ENCODE assay signal across 23 cellular contexts in the genomic region with DNA sequence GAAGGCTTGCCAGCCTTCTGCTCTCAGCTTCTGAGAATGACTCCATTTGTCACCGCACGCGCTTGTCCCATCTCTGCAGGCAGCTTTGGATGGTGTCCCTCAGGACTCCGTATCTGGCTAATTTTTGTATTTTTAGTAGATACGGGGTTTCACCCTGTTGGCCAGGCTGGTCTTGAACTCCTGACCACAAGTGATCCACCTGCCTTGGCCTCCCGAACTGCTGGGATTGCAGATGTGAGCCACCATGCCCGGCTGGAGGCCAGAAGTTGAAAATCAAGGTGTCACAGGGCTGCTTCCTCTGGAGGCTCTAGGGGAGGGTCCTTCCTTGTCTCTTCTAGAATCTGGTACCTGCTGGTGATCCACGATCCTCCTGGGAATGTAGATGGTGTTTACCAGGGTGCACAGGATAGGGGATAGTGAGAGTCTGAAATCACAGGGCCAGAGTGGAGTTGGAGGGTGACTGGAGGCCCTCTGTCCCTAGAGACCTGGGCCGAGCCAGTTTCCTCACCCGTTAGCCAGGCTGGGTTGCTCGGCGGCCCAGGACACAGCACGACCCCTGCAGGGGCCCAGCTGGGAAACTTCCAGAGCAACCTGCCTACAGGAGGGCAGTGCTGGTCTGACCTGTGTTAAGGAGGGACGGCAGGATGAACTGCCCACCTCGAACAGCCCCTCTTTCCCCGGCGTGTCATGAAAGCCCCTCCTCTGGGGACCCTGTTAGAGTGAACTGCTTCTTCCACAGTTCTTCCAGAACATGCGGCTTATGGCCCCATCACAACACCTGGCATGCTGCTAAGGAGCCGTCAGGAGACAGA. TPM values are rescaled to one million over a fixed set of nuclear protein-coding genes. Genes with fewer than 3 reads are reported as not detected.
DNase-seq lines count a peak whose midpoint lies in the region; ATAC-seq and TF ChIP-seq lines count a peak whose summit lies in the region.
"Had no signal": no experiment of that assay in that cellular context is flagged by ENCODE, and none has a peak within 500 bp of the region (broad histone marks: within the 10 kb centered on the region; RNA-seq: fewer than 3 reads in every experiment).

No MANE protein-coding gene starts in this region.

- no peaks in the 10 kb centered on the region for H3K79me2 ChIP-seq in GM23338 (replicated peaks; ENCODE audit: insufficient read depth)

- no peak for TF ChIP-seq POLR2A in Peyer's patch (IDR thresholded peaks at IDR 0.05)

- H3K27ac Mint-ChIP-seq in GM23338 = no peak overlapping the region
- H3K27ac Mint-ChIP-seq: activated CD4-positive, alpha-beta T cell treated with anti-CD3 and anti-CD28 coated beads for 36 hours; activated naive CD4-positive, alpha-beta T cell treated with anti-CD3 and anti-CD28 coated beads, Interleukin-2, amount 50 U/mL, for 72 hours; T-helper 1 cell treated with Interleukin-12 subunit alpha and Interleukin-12 subunit beta and Interleukin-4 antibody, amounts not matched to agents 30 μg/mL and 1 μg/mL, for 36 hours had no signal

- H4K20me1 ChIP-seq in GM23338 (replicated peaks; ENCODE audit: insufficient read depth) = no peaks in the 10 kb centered on the region

- H3K4me1 Mint-ChIP-seq in GM23338 = peaks cover 4% of the 10 kb centered on the region; the same call in 2 of the 3 replicates
- H3K4me1 Mint-ChIP-seq: activated CD4-positive, alpha-beta T cell treated with anti-CD3 and anti-CD28 coated beads for 36 hours; CD14-positive monocyte; naive B cell had no signal

- H2AFZ ChIP-seq in GM23338 = no peak overlapping the region

- TF ChIP-seq CTCF in GM23338 (conservative IDR thresholded peaks at IDR 0.05; ENCODE audit: low read depth in 2 of 2) (no peak), Peyer's patch (IDR thresholded peaks at IDR 0.05) (no peak)

- DNase-seq in GM23338 (ENCODE audit: low spot score) (no peak), Peyer's patch (peak in 2 of 3 donors; percentile 34 to 36), islet precursor cell (peak; percentile 15), sciatic nerve (ENCODE audit: low spot score) (peak; percentile 42), COLO668 (lab: John Stamatoyannopoulos, UW; ENCODE audit: unreplicated experiment) (no peak), inferior parietal cortex (ENCODE audit: extremely low spot score) (no peak)
- DNase-seq: activated CD4-positive, alpha-beta T cell treated with anti-CD3 and anti-CD28 coated beads for 36 hours; anterior cingulate cortex; mesendoderm; MV-4-11; naive B cell; NCI-H187; NCI-H526 treated with DMSO at 0.1 percent for 48 hours; stimulated activated CD4-positive, alpha-beta T cell treated with anti-CD3 and anti-CD28 coated beads, Interleukin-4, amount 100 ng/mL, for 4 hours; stimulated activated naive CD4-positive, alpha-beta T cell had no signal

- H3K27ac ChIP-seq in GM23338 (ENCODE audit: low read depth) (no peak overlapping the region), Peyer's patch (no peak overlapping the region)
- H3K27ac ChIP-seq: cardiac muscle cell, SK-N-MC had no signal

- intact Hi-C loops in sciatic nerve (cut with DNase I) = no loop called here

- H3K4me1 ChIP-seq in GM23338 (ENCODE audit: insufficient read depth) (no peaks in the 10 kb centered on the region; the same call in 1 of the 2 replicates), Peyer's patch (no peaks in the 10 kb centered on the region)

- H3K27me3 ChIP-seq in GM23338 (ENCODE audit: insufficient read depth) (no peaks in the 10 kb centered on the region), Peyer's patch (no peaks in the 10 kb centered on the region)
- H3K27me3 ChIP-seq: cardiac muscle cell had no signal

- 0 out of 2 replicates have a peak, but pooled peaks cover 3% of the 10 kb centered on the region for H3K9me2 ChIP-seq in GM23338 (ENCODE audit: insufficient read depth)

- H3K36me3 Mint-ChIP-seq in GM23338 (ENCODE audit: low read depth) = no peaks in the 10 kb centered on the region; the same call in 2 of the 3 replicates
- H3K36me3 Mint-ChIP-seq: activated naive CD4-positive, alpha-beta T cell treated with anti-CD3 and anti-CD28 coated beads, Interleukin-2, amount 50 U/mL, for 72 hours; CD14-positive monocyte; naive B cell had no signal

- ATAC-seq in GM23338 = peak; percentile 53
- ATAC-seq in sciatic nerve = no peak
- ATAC-seq in HG03108 (IDR thresholded peaks at IDR 0.05; ENCODE audit: unreplicated experiment) = no peak
- ATAC-seq: activated CD4-positive, alpha-beta T cell treated with anti-CD3 and anti-CD28 coated beads for 36 hours; activated naive CD4-positive, alpha-beta T cell treated with anti-CD3 and anti-CD28 coated beads, Interleukin-2, amount 50 U/mL, for 72 hours had no signal

- H3K4me2 ChIP-seq in GM23338 = no peak overlapping the region

- H3K4me3 Mint-ChIP-seq in GM23338 = no peak overlapping the region
- H3K4me3 Mint-ChIP-seq: activated CD4-positive, alpha-beta T cell treated with anti-CD3 and anti-CD28 coated beads for 36 hours; CD14-positive monocyte; naive B cell; T-helper 1 cell treated with Interleukin-12 subunit alpha and Interleukin-12 subunit beta and Interleukin-4 antibody, amounts not matched to agents 30 μg/mL and 1 μg/mL, for 36 hours had no signal

- no peaks in the 10 kb centered on the region for H3K9me3 ChIP-seq in Peyer's patch
- H3K9me3 ChIP-seq: thoracic aorta had no signal

- H3K4me3 ChIP-seq in GM23338 (no peak overlapping the region), Peyer's patch (no peak overlapping the region)
- H3K4me3 ChIP-seq: cardiac muscle cell, SK-N-MC had no signal

- H3F3A ChIP-seq in GM23338 (replicated peaks; ENCODE audit: low read depth) = no peaks in the 10 kb centered on the region

- H3K36me3 ChIP-seq in GM23338 (ENCODE audit: insufficient read depth) (no peaks in the 10 kb centered on the region), Peyer's patch (no peaks in the 10 kb centered on the region)
- H3K36me3 ChIP-seq: cardiac muscle cell, thoracic aorta had no signal

- H3K27me3 Mint-ChIP-seq in GM23338 (ENCODE audit: insufficient read depth, low read depth, poor library complexity) = peaks cover 18% of the 10 kb centered on the region

- H3K9me3 Mint-ChIP-seq in GM23338 = no peaks in the 10 kb centered on the region; the same call in 1 of the 3 replicates
- H3K9me3 Mint-ChIP-seq: activated naive CD4-positive, alpha-beta T cell treated with anti-CD3 and anti-CD28 coated beads, Interleukin-2, amount 50 U/mL, for 72 hours had no signal

TF ChIP-seq in GM23338, 12 proteins besides CTCF, POLR2A, EP300 and RAD21 (continues in another document):
- no peak for TF ChIP-seq ZNF331 (CRISPR knock-in tag; IDR thresholded peaks at IDR 0.05; ENCODE audit: low read depth)
- TF ChIP-seq ZNF114 (CRISPR knock-in tag; IDR thresholded peaks at IDR 0.05) = no peak
- TF ChIP-seq EZH2phosphoT487 (IDR thresholded peaks at IDR 0.05; ENCODE audit: unreplicated experiment) = no peak
- TF ChIP-seq, protein P1, sequence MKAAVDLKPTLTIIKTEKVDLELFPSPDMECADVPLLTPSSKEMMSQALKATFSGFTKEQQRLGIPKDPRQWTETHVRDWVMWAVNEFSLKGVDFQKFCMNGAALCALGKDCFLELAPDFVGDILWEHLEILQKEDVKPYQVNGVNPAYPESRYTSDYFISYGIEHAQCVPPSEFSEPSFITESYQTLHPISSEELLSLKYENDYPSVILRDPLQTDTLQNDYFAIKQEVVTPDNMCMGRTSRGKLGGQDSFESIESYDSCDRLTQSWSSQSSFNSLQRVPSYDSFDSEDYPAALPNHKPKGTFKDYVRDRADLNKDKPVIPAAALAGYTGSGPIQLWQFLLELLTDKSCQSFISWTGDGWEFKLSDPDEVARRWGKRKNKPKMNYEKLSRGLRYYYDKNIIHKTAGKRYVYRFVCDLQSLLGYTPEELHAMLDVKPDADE (IDR thresholded peaks at IDR 0.05) = no peak
- TF ChIP-seq STAT1 (IDR thresholded peaks at IDR 0.05; ENCODE audit: unreplicated experiment) = no peak
- TF ChIP-seq POLR2AphosphoS5 (IDR thresholded peaks at IDR 0.05; ENCODE audit: low read depth) = no peak
- no peak for TF ChIP-seq EZH2 (IDR thresholded peaks at IDR 0.05; ENCODE audit: low read depth, unreplicated experiment)
- no peak for TF ChIP-seq CREB1 (CRISPR knock-in tag; IDR thresholded peaks at IDR 0.05; ENCODE audit: low read depth)
- TF ChIP-seq NANOG (IDR thresholded peaks at IDR 0.05; ENCODE audit: borderline replicate concordance) = no peak

RNA-seq across cellular contexts. Expression of gene SHANK2, which starts 48.9 kb away (rescaled TPM):
- total RNA-seq in GM23338 (2014; rRNA removed; shearing (Covaris generic)) = 73.1 and 81.4 TPM in 2 replicates
- 16.7 and 22.0 TPM in 2 replicates for polyA plus RNA-seq in GM23338 (2016; fragmentation: Nextera tagmentation; extraction: Ambion mirVana)
- 100 to 1,000 TPM in 1 of 4 donors, 10 to 100 TPM in 3; 26.1 to 109 (median 56.6) TPM for total RNA-seq in Peyer's patch
- total RNA-seq in sciatic nerve = 3.7 TPM
- total RNA-seq: activated CD4-positive, alpha-beta T cell treated with anti-CD3 and anti-CD28 coated beads for 36 hours; activated CD8-positive, alpha-beta memory T cell treated with anti-CD3 and anti-CD28 coated beads for 36 hours; activated naive CD4-positive, alpha-beta T cell treated with anti-CD3 and anti-CD28 coated beads, Interleukin-2, amount 50 U/mL, for 72 hours had no signal
- polyA plus RNA-seq: cardiac muscle cell, CD14-positive monocyte had no signal

Comparison
In these comparisons a context has a peak if more than half of its experiments do, and no peak if none do; other contexts are left out.
1. DNase-seq: peak in Peyer's patch (2 of 3), islet precursor cell (single experiment) and sciatic nerve (single experiment); none in GM23338 (single experiment), COLO668 (single experiment) and inferior parietal cortex (single experiment).